In genomic region chr12:7321624-7322023, GRCh38 we compare ENCODE assay signal across 32 cellular contexts. TPM values are rescaled to one million over a fixed set of nuclear protein-coding genes. Genes with fewer than 3 reads are reported as not detected.
"Had no signal": no experiment of that assay in that cellular context is flagged by ENCODE, and none has a peak within 500 bp of the region (broad histone marks: within the 10 kb centered on the region; RNA-seq: fewer than 3 reads in every experiment).

No MANE protein-coding gene starts in this region.

- FAIRE-seq: urothelium cell line had no signal

- H3K27ac ChIP-seq: stomach, suprapubic skin, testis, thoracic aorta, thyroid gland, tibial artery, tibial nerve, transverse colon, upper lobe of left lung, upper lobe of right lung, uterus, vagina had no signal

- H3K36me3 ChIP-seq: stomach, suprapubic skin, thoracic aorta, thyroid gland, tibial artery, tibial nerve, transverse colon, upper lobe of left lung, upper lobe of right lung, uterus, vagina had no signal

- H3K27me3 ChIP-seq: stomach, suprapubic skin, testis, thyroid gland, tibial artery, tibial nerve, transverse colon, upper lobe of left lung, upper lobe of right lung, uterus, vagina had no signal

- H3K4me3 ChIP-seq: stomach, suprapubic skin, testis, thoracic aorta, thyroid gland, tibial artery, tibial nerve, transverse colon, upper lobe of left lung, upper lobe of right lung, uterus, vagina had no signal

- H3K9me3 ChIP-seq: stomach, suprapubic skin, testis, thoracic aorta, thyroid gland, tibial artery, tibial nerve, transverse colon, upper lobe of left lung, upper lobe of right lung, uterus, vagina had no signal

- ATAC-seq: stimulated activated effector memory CD8-positive, alpha-beta T cell treated with anti-CD3 and anti-CD28 coated beads, Interleukin-12 subunit alpha, Interleukin-12 subunit beta, amount 100 ng/mL, for 72 hours; stimulated activated memory B cell treated with anti-CD40 and anti-IgM and Interleukin-4, amounts not matched to agents 10 μg/mL and 1 μg/mL and 100 μg/mL, for 72 hours; stimulated activated naive B cell treated with anti-CD40 and anti-IgM and Interleukin-4, amounts not matched to agents 10 μg/mL and 1 μg/mL and 100 μg/mL, for 72 hours; stimulated activated naive CD8-positive, alpha-beta T cell treated with anti-CD3 and anti-CD28 coated beads, Interleukin-15, amount 100 ng/mL, for 72 hours; stimulated activated naive CD8-positive, alpha-beta T cell treated with anti-CD3 and anti-CD28 coated beads, Interleukin-15, Interleukin-2, amounts not matched to agents 100 U/mL and 50 U/mL, for 24 hours; upper lobe of right lung had no signal

- H3K4me1 ChIP-seq: stomach, suprapubic skin, testis, thyroid gland, tibial artery, tibial nerve, transverse colon, upper lobe of left lung, upper lobe of right lung, uterus, vagina had no signal

- DNase-seq: stimulated activated CD4-positive, alpha-beta T cell treated with anti-CD3 and anti-CD28 coated beads, Interleukin-2, amount 100 ng/mL, for 48 hours; stimulated activated CD4-positive, alpha-beta T cell treated with anti-CD3 and anti-CD28 coated beads, Interleukin-4, amount 100 ng/mL, for 1 hour; stimulated activated CD4-positive, alpha-beta T cell treated with anti-CD3 and anti-CD28 coated beads, Interleukin-4, amount 100 ng/mL, for 24 hours; stimulated activated CD4-positive, alpha-beta T cell treated with anti-CD3 and anti-CD28 coated beads, Interleukin-4, amount 100 ng/mL, for 4 hours; stimulated activated CD8-positive, alpha-beta memory T cell treated with anti-CD3 and anti-CD28 coated beads, Interleukin-4, amount 100 ng/mL, for 48 hours; stimulated activated naive B cell treated with anti-CD40 and anti-IgM and Interleukin-4, amounts not matched to agents 10 μg/mL and 1 μg/mL and 100 μg/mL, for 72 hours; stimulated activated naive CD4-positive, alpha-beta T cell; stimulated activated naive CD4-positive, alpha-beta T cell treated with Interleukin-2 at 50 U/mL for 16 hours; stimulated activated naive CD8-positive, alpha-beta T cell treated with anti-CD3 and anti-CD28 coated beads, Interleukin-15, amount 100 ng/mL, for 72 hours; stimulated activated naive CD8-positive, alpha-beta T cell treated with anti-CD3 and anti-CD28 coated beads, Interleukin-15, Interleukin-2, amounts not matched to agents 100 U/mL and 50 U/mL, for 24 hours; stomach; substantia nigra; testis; thyroid gland; tibial artery; transverse colon; trophoblast cell; upper lobe of left lung; upper lobe of right lung; uterus had no signal

RNA-seq across cellular contexts. Expression of gene ACSM4, which starts 17.8 kb away (rescaled TPM):
- total RNA-seq: stomach, subcutaneous adipose tissue, suprapubic skin, temporal lobe, thoracic aorta, thyroid gland, tibial nerve, transverse colon, upper lobe of left lung, upper lobe of right lung, ureter, urinary bladder, uterus, vagina had no signal
- polyA plus RNA-seq: stomach, thymus, urinary bladder had no signal
